In genomic region chr16:84179612-84180320, GRCh38 we compare ENCODE assay signal across 16 cellular contexts. TPM values are rescaled to one million over a fixed set of nuclear protein-coding genes. Genes with fewer than 3 reads are reported as not detected.
DNase-seq lines count a peak whose midpoint lies in the region; ATAC-seq, FAIRE-seq and TF ChIP-seq lines count a peak whose summit lies in the region.
"Had no signal": no experiment of that assay in that cellular context is flagged by ENCODE, and none has a peak within 500 bp of the region (broad histone marks: within the 10 kb centered on the region; RNA-seq: fewer than 3 reads in every experiment).

No MANE protein-coding gene starts in this region.

- no peak overlapping the region for H3K27ac ChIP-seq in HepG2 (ENCODE audit: extremely low read length, insufficient read depth, low read length)
- no peak overlapping the region for H3K27ac ChIP-seq in right lobe of liver
- H3K27ac ChIP-seq in osteoblast (ENCODE audit: low read depth, low read length), result no peak overlapping the region
- H3K27ac ChIP-seq: 22Rv1; BLaER1 treated with 17β-estradiol and CSF1 and Interleukin-3, amounts not matched to agents 10 nM and 100 nM; HL-60 had no signal

- WGBS in HepG2 (ENCODE audit: low lambda C conversion rate), result 96% methylated on average over 20 of the region's 33 CpGs
- 86% methylated on average over 8 of the region's 33 CpGs for WGBS in right lobe of liver (ENCODE audit: insufficient coverage, low coverage, low lambda C conversion rate, missing lambda C conversion rate)

- H3K27me3 ChIP-seq in HepG2 (ENCODE audit: control insufficient read depth in 1 of 2, insufficient read depth in 2 of 2, low read length in 2 of 2) (no peaks in the 10 kb centered on the region), right lobe of liver (no peaks in the 10 kb centered on the region), osteoblast (ENCODE audit: insufficient read depth, low read length) (no peaks in the 10 kb centered on the region)
- H3K27me3 ChIP-seq: BLaER1 treated with 17β-estradiol and CSF1 and Interleukin-3, amounts not matched to agents 10 nM and 100 nM had no signal

- intact Hi-C loops in Right ventricle myocardium inferior (cut with DNase I), result loop anchor here (5.0 kb wide), 1 partner anchor 212 kb away; the partner anchor contains the start of gene NECAB2
- intact Hi-C loops in left cardiac atrium (cut with DNase I), result loop anchor here (5.0 to 10.0 kb wide), 4 partner anchors 92 to 305 kb away; no protein-coding TSS in a partner anchor
- intact Hi-C loops in HepG2 (cut with micrococcal nuclease; ENCODE audit: unreplicated experiment), result loop anchor here (5.0 kb wide), 1 partner anchor 227 kb away; the partner anchor contains the start of gene OSGIN1
- intact Hi-C loops in right lobe of liver (cut with DNase I), result loop anchor here (10.0 kb wide), 1 partner anchor 95 kb away; no protein-coding TSS in a partner anchor

- peaks cover 32% of the 10 kb centered on the region for H3K4me1 ChIP-seq in HepG2 (ENCODE audit: insufficient read depth, low read length)
- H3K4me1 ChIP-seq in right lobe of liver, result peaks cover 0 to 24% (median 12%) of the 10 kb centered on the region in 4 donors
- H3K4me1 ChIP-seq in osteoblast (ENCODE audit: insufficient read depth, low read length), result peaks cover 23% of the 10 kb centered on the region

- H4K20me1 ChIP-seq in HepG2 (ENCODE audit: insufficient read depth, low read length), result no peaks in the 10 kb centered on the region
- peaks cover 19% of the 10 kb centered on the region for H4K20me1 ChIP-seq in osteoblast (ENCODE audit: insufficient read depth, low read length)

- TF ChIP-seq POLR2A in HepG2 (IDR thresholded peaks at IDR 0.05; ENCODE audit: insufficient read depth in 1 of 2, low read depth in 2 of 2, low read length in 2 of 2), result no peak
- no peak for TF ChIP-seq POLR2A in right lobe of liver (IDR thresholded peaks at IDR 0.05)

- CTCF ChIA-PET in HepG2 (lab: Yijun Ruan, JAX; ENCODE audit: low intra/inter-chr PET ratio, low total read pairs), result no interaction called here

- TF ChIP-seq RAD21 in HepG2 (CRISPR knock-in tag; IDR thresholded peaks at IDR 0.05), result no peak

- BruUV-seq in HepG2 (replicated peaks; lab: Mats Ljungman, UMichigan), result no TSS peak

- POLR2A ChIA-PET in HepG2 (lab: Yijun Ruan, JAX), result no interaction called here

- in situ Hi-C loops in HepG2 (cut with HindIII; ENCODE audit: extremely low pct_ligation_motif_present, low pct_unique_long_range_greater_than_20kb), result loop anchor here (5.0 to 25.0 kb wide), 2 partner anchors 92 to 217 kb away; partner anchors contain the start of genes NECAB2 and OSGIN1

- peaks cover 6% of the 10 kb centered on the region for H3K79me2 ChIP-seq in HepG2 (ENCODE audit: insufficient read depth, low read length)
- H3K79me2 ChIP-seq in osteoblast (ENCODE audit: insufficient read depth, low read length), result peaks cover 19% of the 10 kb centered on the region

- no peak overlapping the region for H3K4me2 ChIP-seq in HepG2 (ENCODE audit: low read depth, low read length)
- no peak overlapping the region for H3K4me2 ChIP-seq in osteoblast (ENCODE audit: insufficient read depth, low read length)
- H3K4me2 ChIP-seq: BLaER1 treated with 17β-estradiol and CSF1 and Interleukin-3, amounts not matched to agents 10 nM and 100 nM had no signal

- no peak for FAIRE-seq in HepG2 (lab: Jason Lieb, UNC)
- FAIRE-seq: GM19239, H1 had no signal

- TF ChIP-seq CTCF in HepG2 (CRISPR knock-in tag; IDR thresholded peaks at IDR 0.05) (no peak), right lobe of liver (IDR thresholded peaks at IDR 0.05) (no peak), osteoblast (IDR thresholded peaks at IDR 0.05; ENCODE audit: extremely low read depth, low read depth, low read length) (no peak)

- DNase-seq in Right ventricle myocardium inferior (ENCODE audit: missing footprints), result peak; percentile 48
- DNase-seq in left cardiac atrium, result no peak
- no peak for DNase-seq in HepG2 (ENCODE audit: low spot score)
- DNase-seq in right lobe of liver, result no peak
- peak; percentile 79 for DNase-seq in osteoblast (ENCODE audit: insufficient read length, low spot score, missing footprints)
- DNase-seq in AG08396 (ENCODE audit: low spot score), result no peak
- no peak for DNase-seq in stimulated activated CD4-positive, alpha-beta T cell treated with anti-CD3 and anti-CD28 coated beads, Interleukin-2, amount 100 ng/mL, for 48 hours
- DNase-seq: CD4-positive, CD25-positive, alpha-beta regulatory T cell; GF-D8; HCEC 1CT had no signal

- H3K9ac ChIP-seq in HepG2 (ENCODE audit: insufficient read depth, low read depth, low read length), result no peak overlapping the region

- no peak for ATAC-seq in Right ventricle myocardium inferior
- ATAC-seq in left cardiac atrium, result no peak
- ATAC-seq in HepG2, result no peak
- ATAC-seq in right lobe of liver, result no peak
- no peak for ATAC-seq in HG03108 (IDR thresholded peaks at IDR 0.05; ENCODE audit: unreplicated experiment)

- no peak overlapping the region for H3K4me3 ChIP-seq in HepG2 (replicated peaks in 1 of 3; ENCODE audit: insufficient read depth in 1 of 3, low read depth in 2 of 3, low read length in 3 of 3)
- no peak overlapping the region for H3K4me3 ChIP-seq in right lobe of liver
- H3K4me3 ChIP-seq in osteoblast (ENCODE audit: insufficient read depth, low read length), result no peak overlapping the region
- H3K4me3 ChIP-seq: BLaER1 treated with 17β-estradiol and CSF1 and Interleukin-3, amounts not matched to agents 10 nM and 100 nM had no signal

- H3K36me3 ChIP-seq in HepG2 (replicated peaks in 1 of 2; ENCODE audit: control insufficient read depth in 1 of 2, insufficient read depth in 2 of 2, low read length in 2 of 2) (peaks cover 25 to 55% of the 10 kb centered on the region in 2 experiments; a peak in 4 of 5 replicates), right lobe of liver (peaks cover 0 to 35% (median 5%) of the 10 kb centered on the region in 4 donors), osteoblast (ENCODE audit: insufficient read depth, low read length) (peaks cover 30% of the 10 kb centered on the region)

- TF ChIP-seq EP300 in HepG2 (IDR thresholded peaks at IDR 0.05; ENCODE audit: low read depth in 2 of 2, low read length in 2 of 2), result no peak
- no peak for TF ChIP-seq EP300 in HepG2 (CRISPR knock-in tag; IDR thresholded peaks at IDR 0.05; ENCODE audit: borderline replicate concordance)

- H2AFZ ChIP-seq in HepG2 (ENCODE audit: low read length) (no peak overlapping the region), osteoblast (ENCODE audit: low read length) (no peak overlapping the region)

- H3K9me3 ChIP-seq in HepG2 (ENCODE audit: low read length) (no peaks in the 10 kb centered on the region), right lobe of liver (no peaks in the 10 kb centered on the region), osteoblast (ENCODE audit: low read depth, low read length) (no peaks in the 10 kb centered on the region)
- H3K9me3 ChIP-seq: BLaER1 treated with 17β-estradiol and CSF1 and Interleukin-3, amounts not matched to agents 10 nM and 100 nM had no signal

RNA-seq across cellular contexts. Expression of gene TAF1C, which starts 7.1 kb away (rescaled TPM):
- total RNA-seq in Right ventricle myocardium inferior, result 26.5 TPM
- total RNA-seq in left cardiac atrium, result 10 to 100 TPM; 27.9 to 33.6 TPM
- 8.3 and 15.6 TPM in 2 replicates for total RNA-seq in HepG2 (2016; rRNA removed; fragmentation: Illumina TruSeq; extraction: Trizol)
- total RNA-seq in HepG2 (2016; cell fraction: cytosol; rRNA removed; fragmentation: Illumina TruSeq; extraction: Trizol; ENCODE audit: low read depth), result 9.0 and 11.9 TPM in 2 replicates
- total RNA-seq in HepG2 (2016; cell fraction: insoluble cytoplasmic fraction; rRNA removed; fragmentation: Illumina TruSeq; extraction: Trizol), result 5.7 and 17.7 TPM in 2 replicates
- total RNA-seq in HepG2 (2016; cell fraction: membrane; rRNA removed; fragmentation: Illumina TruSeq; extraction: Trizol), result 9.2 and 10.3 TPM in 2 replicates
- 33.5 and 39.8 TPM in 2 replicates for total RNA-seq in HepG2 (2016; cell fraction: nucleus; rRNA removed; fragmentation: Illumina TruSeq; extraction: Trizol)
- 20.8 and 25.2 TPM in 2 replicates for polyA plus RNA-seq in HepG2 (2011; rRNA removed)
- 6.5 and 8.8 TPM in 2 replicates for polyA plus RNA-seq in HepG2 (2011; cell fraction: cytosol; rRNA removed)
- 318 and 424 TPM in 2 replicates for polyA plus RNA-seq in HepG2 (2011; cell fraction: nucleus; rRNA removed)
- polyA plus RNA-seq in HepG2 (2012), result 24.5 and 34.3 TPM in 2 replicates
- polyA plus RNA-seq in HepG2 (2016; cell fraction: cytosol; fragmentation: Illumina TruSeq; extraction: Trizol; ENCODE audit: low read depth), result 1.1 and 1.7 TPM in 2 replicates
- 9.1 and 13.0 TPM in 2 replicates for polyA plus RNA-seq in HepG2 (2016; cell fraction: insoluble cytoplasmic fraction; fragmentation: Illumina TruSeq; extraction: Trizol; ENCODE audit: low read depth)
- polyA plus RNA-seq in HepG2 (2016; cell fraction: membrane; fragmentation: Illumina TruSeq; extraction: Trizol; ENCODE audit: low read depth), result 1.9 and 2.6 TPM in 2 replicates
- 119 and 132 TPM in 2 replicates for polyA plus RNA-seq in HepG2 (2016; cell fraction: nucleus; fragmentation: Illumina TruSeq; extraction: Trizol; ENCODE audit: insufficient read depth, low read depth)
- 40.8 and 57.1 TPM in 2 replicates for polyA minus RNA-seq in HepG2 (2011; rRNA and poly(A)+ RNA removed; ENCODE audit: low replicate concordance)
- polyA minus RNA-seq in HepG2 (2011; cell fraction: cytosol; rRNA and poly(A)+ RNA removed), result 4.0 and 5.1 TPM in 2 replicates
- polyA minus RNA-seq in HepG2 (2011; cell fraction: nucleus; rRNA and poly(A)+ RNA removed), result 62.5 and 75.1 TPM in 2 replicates
- 10 to 100 TPM; 11.0 to 28.3 (median 19.3) TPM for total RNA-seq in right lobe of liver
- total RNA-seq in osteoblast, result 19.5 and 20.6 TPM in 2 replicates

RNA-seq across cellular contexts. Expression of gene ADAD2, which starts 11.2 kb away (rescaled TPM):
- not detected for total RNA-seq in Right ventricle myocardium inferior
- under 1 TPM in 1 of 2 donors, not detected in 1; 0.59 TPM for total RNA-seq in left cardiac atrium
- total RNA-seq in HepG2 (2016; rRNA removed; fragmentation: Illumina TruSeq; extraction: Trizol), result not detected in 2 replicates
- total RNA-seq in HepG2 (2016; cell fraction: cytosol; rRNA removed; fragmentation: Illumina TruSeq; extraction: Trizol; ENCODE audit: low read depth), result not detected in 2 replicates
- total RNA-seq in HepG2 (2016; cell fraction: insoluble cytoplasmic fraction; rRNA removed; fragmentation: Illumina TruSeq; extraction: Trizol), result not detected in 2 replicates
- total RNA-seq in HepG2 (2016; cell fraction: membrane; rRNA removed; fragmentation: Illumina TruSeq; extraction: Trizol), result not detected in 2 replicates
- total RNA-seq in HepG2 (2016; cell fraction: nucleus; rRNA removed; fragmentation: Illumina TruSeq; extraction: Trizol), result not detected in 2 replicates
- polyA plus RNA-seq in HepG2 (2011; rRNA removed), result not detected in 2 replicates
- polyA plus RNA-seq in HepG2 (2011; cell fraction: cytosol; rRNA removed), result 0.03 TPM in 1 of 2 replicates, not detected in the other
- not detected in 2 replicates for polyA plus RNA-seq in HepG2 (2011; cell fraction: nucleus; rRNA removed)
- not detected in 2 replicates for polyA plus RNA-seq in HepG2 (2012)
- not detected in 2 replicates for polyA plus RNA-seq in HepG2 (2016; cell fraction: cytosol; fragmentation: Illumina TruSeq; extraction: Trizol; ENCODE audit: low read depth)
- polyA plus RNA-seq in HepG2 (2016; cell fraction: insoluble cytoplasmic fraction; fragmentation: Illumina TruSeq; extraction: Trizol; ENCODE audit: low read depth), result not detected in 2 replicates
- polyA plus RNA-seq in HepG2 (2016; cell fraction: membrane; fragmentation: Illumina TruSeq; extraction: Trizol; ENCODE audit: low read depth), result not detected in 2 replicates
- not detected in 2 replicates for polyA plus RNA-seq in HepG2 (2016; cell fraction: nucleus; fragmentation: Illumina TruSeq; extraction: Trizol; ENCODE audit: insufficient read depth, low read depth)
- not detected in 2 replicates for polyA minus RNA-seq in HepG2 (2011; rRNA and poly(A)+ RNA removed; ENCODE audit: low replicate concordance)
- not detected in 2 replicates for polyA minus RNA-seq in HepG2 (2011; cell fraction: cytosol; rRNA and poly(A)+ RNA removed)
- polyA minus RNA-seq in HepG2 (2011; cell fraction: nucleus; rRNA and poly(A)+ RNA removed), result not detected in 2 replicates
- total RNA-seq in right lobe of liver, result 1 to 10 TPM in 1 of 6 experiments, under 1 TPM in 1, not detected in 4; 0.87 to 1.0 TPM
- under 0.01 TPM in 1 of 2 replicates, not detected in the other for total RNA-seq in osteoblast
- total RNA-seq: CD4-positive, CD25-positive, alpha-beta regulatory T cell had no signal

RNA-seq across cellular contexts. Expression of gene DNAAF1, which starts 34.7 kb away (rescaled TPM):
- total RNA-seq in Right ventricle myocardium inferior (not detected), left cardiac atrium (not detected), HepG2 (2016; rRNA removed; fragmentation: Illumina TruSeq; extraction: Trizol) (0.04 TPM in 1 of 2 replicates, not detected in the other), right lobe of liver (1 to 10 TPM in 3 of 6 experiments, under 1 TPM in 1, not detected in 2; 0.37 to 5.6 (median 2.1) TPM), osteoblast (0.29 and 0.36 TPM in 2 replicates)
- total RNA-seq in HepG2 (2016; cell fraction: cytosol; rRNA removed; fragmentation: Illumina TruSeq; extraction: Trizol; ENCODE audit: low read depth), result not detected in 2 replicates
- total RNA-seq in HepG2 (2016; cell fraction: insoluble cytoplasmic fraction; rRNA removed; fragmentation: Illumina TruSeq; extraction: Trizol), result 0.09 TPM in 1 of 2 replicates, not detected in the other
- total RNA-seq in HepG2 (2016; cell fraction: membrane; rRNA removed; fragmentation: Illumina TruSeq; extraction: Trizol), result 0.21 and 0.28 TPM in 2 replicates
- 0.22 and 0.25 TPM in 2 replicates for total RNA-seq in HepG2 (2016; cell fraction: nucleus; rRNA removed; fragmentation: Illumina TruSeq; extraction: Trizol)
- 0.07 TPM in 1 of 2 replicates, not detected in the other for polyA plus RNA-seq in HepG2 (2011; rRNA removed)
- not detected in 2 replicates for polyA plus RNA-seq in HepG2 (2011; cell fraction: cytosol; rRNA removed)
- polyA plus RNA-seq in HepG2 (2011; cell fraction: nucleus; rRNA removed), result 0.10 and 0.48 TPM in 2 replicates
- polyA plus RNA-seq in HepG2 (2012), result 0.09 TPM in 1 of 2 replicates, not detected in the other
- polyA plus RNA-seq in HepG2 (2016; cell fraction: cytosol; fragmentation: Illumina TruSeq; extraction: Trizol; ENCODE audit: low read depth), result not detected in 2 replicates
- polyA plus RNA-seq in HepG2 (2016; cell fraction: insoluble cytoplasmic fraction; fragmentation: Illumina TruSeq; extraction: Trizol; ENCODE audit: low read depth), result not detected in 2 replicates
- not detected in 2 replicates for polyA plus RNA-seq in HepG2 (2016; cell fraction: membrane; fragmentation: Illumina TruSeq; extraction: Trizol; ENCODE audit: low read depth)
- 0.35 and 0.44 TPM in 2 replicates for polyA plus RNA-seq in HepG2 (2016; cell fraction: nucleus; fragmentation: Illumina TruSeq; extraction: Trizol; ENCODE audit: insufficient read depth, low read depth)
- 0.37 TPM in 1 of 2 replicates, not detected in the other for polyA minus RNA-seq in HepG2 (2011; rRNA and poly(A)+ RNA removed; ENCODE audit: low replicate concordance)
- not detected in 2 replicates for polyA minus RNA-seq in HepG2 (2011; cell fraction: cytosol; rRNA and poly(A)+ RNA removed)
- 0.37 TPM in 1 of 2 replicates, not detected in the other for polyA minus RNA-seq in HepG2 (2011; cell fraction: nucleus; rRNA and poly(A)+ RNA removed)

RNA-seq across cellular contexts. Expression of gene HSDL1, which starts 34.8 kb away (rescaled TPM):
- total RNA-seq in Right ventricle myocardium inferior (24.1 TPM), left cardiac atrium (10 to 100 TPM; 21.6 to 34.1 TPM), HepG2 (2016; rRNA removed; fragmentation: Illumina TruSeq; extraction: Trizol) (41.0 and 49.7 TPM in 2 replicates), right lobe of liver (1 to 10 TPM; 4.3 to 8.1 (median 6.2) TPM), osteoblast (18.1 and 18.9 TPM in 2 replicates)
- total RNA-seq in HepG2 (2016; cell fraction: cytosol; rRNA removed; fragmentation: Illumina TruSeq; extraction: Trizol; ENCODE audit: low read depth), result 7.8 and 9.0 TPM in 2 replicates
- total RNA-seq in HepG2 (2016; cell fraction: insoluble cytoplasmic fraction; rRNA removed; fragmentation: Illumina TruSeq; extraction: Trizol), result 44.0 and 52.4 TPM in 2 replicates
- 24.0 and 24.1 TPM in 2 replicates for total RNA-seq in HepG2 (2016; cell fraction: membrane; rRNA removed; fragmentation: Illumina TruSeq; extraction: Trizol)
- 44.3 and 51.5 TPM in 2 replicates for total RNA-seq in HepG2 (2016; cell fraction: nucleus; rRNA removed; fragmentation: Illumina TruSeq; extraction: Trizol)
- polyA plus RNA-seq in HepG2 (2011; rRNA removed), result 38.5 and 49.2 TPM in 2 replicates
- 16.7 and 25.9 TPM in 2 replicates for polyA plus RNA-seq in HepG2 (2011; cell fraction: cytosol; rRNA removed)
- 63.7 and 74.4 TPM in 2 replicates for polyA plus RNA-seq in HepG2 (2011; cell fraction: nucleus; rRNA removed)
- 37.4 and 44.3 TPM in 2 replicates for polyA plus RNA-seq in HepG2 (2012)
- polyA plus RNA-seq in HepG2 (2016; cell fraction: cytosol; fragmentation: Illumina TruSeq; extraction: Trizol; ENCODE audit: low read depth), result 4.0 and 5.2 TPM in 2 replicates
- polyA plus RNA-seq in HepG2 (2016; cell fraction: insoluble cytoplasmic fraction; fragmentation: Illumina TruSeq; extraction: Trizol; ENCODE audit: low read depth), result 31.8 and 35.8 TPM in 2 replicates
- 9.4 and 9.5 TPM in 2 replicates for polyA plus RNA-seq in HepG2 (2016; cell fraction: membrane; fragmentation: Illumina TruSeq; extraction: Trizol; ENCODE audit: low read depth)
- 82.3 and 86.1 TPM in 2 replicates for polyA plus RNA-seq in HepG2 (2016; cell fraction: nucleus; fragmentation: Illumina TruSeq; extraction: Trizol; ENCODE audit: insufficient read depth, low read depth)
- 16.9 and 31.3 TPM in 2 replicates for polyA minus RNA-seq in HepG2 (2011; rRNA and poly(A)+ RNA removed; ENCODE audit: low replicate concordance)
- 17.4 and 22.4 TPM in 2 replicates for polyA minus RNA-seq in HepG2 (2011; cell fraction: cytosol; rRNA and poly(A)+ RNA removed)
- polyA minus RNA-seq in HepG2 (2011; cell fraction: nucleus; rRNA and poly(A)+ RNA removed), result 37.8 and 49.3 TPM in 2 replicates

Comparison
In these comparisons a context has a peak if more than half of its experiments do, and no peak if none do; other contexts are left out.
1. DNase-seq: peak in Right ventricle myocardium inferior (single experiment) and osteoblast (single experiment); none in left cardiac atrium (single experiment), HepG2 (single experiment), right lobe of liver (0 of 3), AG08396 (single experiment) and stimulated activated CD4-positive, alpha-beta T cell treated with anti-CD3 and anti-CD28 coated beads, Interleukin-2, amount 100 ng/mL, for 48 hours (0 of 2).